Comparison of ENCODE assay signal across 20 cellular contexts in genomic region chr14:94387051-94388026, GRCh38. TPM values are rescaled to one million over a fixed set of nuclear protein-coding genes. Genes with fewer than 3 reads are reported as not detected.
DNase-seq lines count a peak whose midpoint lies in the region; ATAC-seq, FAIRE-seq and TF ChIP-seq lines count a peak whose summit lies in the region.
"Had no signal": no experiment of that assay in that cellular context is flagged by ENCODE, and none has a peak within 500 bp of the region (broad histone marks: within the 10 kb centered on the region; RNA-seq: fewer than 3 reads in every experiment).

No MANE protein-coding gene starts in this region.

- TF ChIP-seq CTCF in HEK293 (tag by site-specific recombination; IDR thresholded peaks at IDR 0.05): no peak
- no peak for TF ChIP-seq CTCF in body of pancreas (IDR thresholded peaks at IDR 0.05)
- TF ChIP-seq CTCF in HepG2 (CRISPR knock-in tag; IDR thresholded peaks at IDR 0.05): no peak
- TF ChIP-seq CTCF in smooth muscle cell (IDR thresholded peaks at IDR 0.05; ENCODE audit: borderline replicate concordance, insufficient read depth, poor library complexity, severe bottlenecking): no peak

- H3K4me3 ChIP-seq in HEK293 (ENCODE audit: low read depth, low read length): no peak overlapping the region
- no peak overlapping the region for H3K4me3 ChIP-seq in body of pancreas
- peak overlapping the region; percentile 69 to 92 (median 87) for H3K4me3 ChIP-seq in HepG2 (replicated peaks in 1 of 3; ENCODE audit: insufficient read depth in 1 of 3, low read depth in 2 of 3, low read length in 3 of 3)
- H3K4me3 ChIP-seq in smooth muscle cell: peak overlapping the region; percentile 29
- H3K4me3 ChIP-seq in MG63: no peak overlapping the region
- H3K4me3 ChIP-seq: PC-9, SJSA1, thoracic aorta had no signal

- H3K4me1 ChIP-seq in HEK293 (ENCODE audit: control insufficient read depth, insufficient read depth, low read length) (no peaks in the 10 kb centered on the region), body of pancreas (peaks cover 54% of the 10 kb centered on the region), HepG2 (ENCODE audit: insufficient read depth, low read length) (peaks cover 81% of the 10 kb centered on the region), smooth muscle cell (ENCODE audit: low read depth) (no peaks in the 10 kb centered on the region)

- H3K79me2 ChIP-seq in HepG2 (ENCODE audit: insufficient read depth, low read length) (peaks cover 75% of the 10 kb centered on the region), smooth muscle cell (ENCODE audit: low read depth) (no peaks in the 10 kb centered on the region)

- H3K4me2 ChIP-seq in HepG2 (ENCODE audit: low read depth, low read length) (peak overlapping the region; percentile 96), smooth muscle cell (no peak overlapping the region)
- H3K4me2 ChIP-seq: PC-9 had no signal

- H3K27ac ChIP-seq in HEK293 (ENCODE audit: extremely low read depth, low read depth, low read length) (no peak overlapping the region), body of pancreas (peak overlapping the region in 3 of 4 donors; percentile 69 to 79 (median 71)), HepG2 (ENCODE audit: extremely low read length, insufficient read depth, low read length) (peak overlapping the region; percentile 90), smooth muscle cell (ENCODE audit: low read depth) (no peak overlapping the region)
- H3K27ac ChIP-seq: PC-9, SJSA1, thoracic aorta had no signal

- CTCF ChIA-PET in HEK293 (lab: Yijun Ruan, JAX) (interaction anchor here (0.6 to 1.2 kb wide), 2 partner anchors 14 to 715 kb away, joined by 3 read pairs; no protein-coding TSS in a partner anchor), HepG2 (lab: Yijun Ruan, JAX; ENCODE audit: low intra/inter-chr PET ratio, low total read pairs) (interaction anchor here (2.2 kb wide), 1 partner anchor 25 kb away, joined by 5 read pairs; no protein-coding TSS in a partner anchor)

- H4K20me1 ChIP-seq in HepG2 (ENCODE audit: insufficient read depth, low read length): peaks cover 52% of the 10 kb centered on the region
- H4K20me1 ChIP-seq in smooth muscle cell (ENCODE audit: low read depth): no peaks in the 10 kb centered on the region

- no TSS peak for BruUV-seq in HepG2 (replicated peaks; lab: Mats Ljungman, UMichigan)

- WGBS in body of pancreas, 2 donors: 67 to 71% methylated on average over 11 of the region's 12 CpGs
- WGBS in HepG2 (ENCODE audit: low lambda C conversion rate): 2% methylated on average over 12 of the region's 12 CpGs
- WGBS in smooth muscle cell (ENCODE audit: low lambda C conversion rate): 86% methylated on average over 12 of the region's 12 CpGs

- TF ChIP-seq POLR2A in body of pancreas (IDR thresholded peaks at IDR 0.05) (no peak), HepG2 (IDR thresholded peaks at IDR 0.05; ENCODE audit: insufficient read depth in 1 of 2, low read depth in 2 of 2, low read length in 2 of 2) (no peak; a peak in 2 of 4 replicates)

- H3K36me3 ChIP-seq in HEK293 (ENCODE audit: control insufficient read depth in 2 of 2, insufficient read depth in 1 of 2, low read length in 2 of 2) (no peaks in the 10 kb centered on the region), body of pancreas (replicated peaks in 1 of 2; ENCODE audit: insufficient read depth in 1 of 2, low read depth in 2 of 2) (no peaks in the 10 kb centered on the region), HepG2 (replicated peaks in 1 of 2; ENCODE audit: control insufficient read depth in 1 of 2, insufficient read depth in 2 of 2, low read length in 2 of 2) (peaks cover 15 to 31% of the 10 kb centered on the region in 2 experiments), smooth muscle cell (ENCODE audit: low read depth) (no peaks in the 10 kb centered on the region), MG63 (no peaks in the 10 kb centered on the region)
- H3K36me3 ChIP-seq: SJSA1, thoracic aorta had no signal

- peak; percentile 48 for FAIRE-seq in HepG2 (lab: Jason Lieb, UNC)
- FAIRE-seq: keratinocyte had no signal

- POLR2A ChIA-PET in HEK293 (lab: Yijun Ruan, JAX): no interaction called here
- POLR2A ChIA-PET in HepG2 (lab: Yijun Ruan, JAX): interaction anchor here (1.1 to 7.4 kb wide), 30 partner anchors 8 to 225 kb away, joined by 3 to 180 read pairs (median 12); partner anchors contain the start of genes SERPINA10, SERPINA3 and SERPINA6

- H3K9me3 ChIP-seq in HEK293 (ENCODE audit: control insufficient read depth, insufficient read depth, low read depth, low read length) (no peaks in the 10 kb centered on the region), body of pancreas (no peaks in the 10 kb centered on the region), HepG2 (ENCODE audit: low read length) (no peaks in the 10 kb centered on the region), smooth muscle cell (replicated peaks; ENCODE audit: low read depth) (no peaks in the 10 kb centered on the region), MG63 (no peaks in the 10 kb centered on the region)
- H3K9me3 ChIP-seq: SJSA1, thoracic aorta had no signal

- H3K9ac ChIP-seq in HepG2 (ENCODE audit: insufficient read depth, low read depth, low read length) (peak overlapping the region; percentile 93), smooth muscle cell (ENCODE audit: low read depth) (no peak overlapping the region)

- H3K27me3 ChIP-seq in body of pancreas (no peaks in the 10 kb centered on the region), HepG2 (ENCODE audit: control insufficient read depth in 1 of 2, insufficient read depth in 2 of 2, low read length in 2 of 2) (no peaks in the 10 kb centered on the region; a peak in 1 of 5 replicates), smooth muscle cell (ENCODE audit: low read depth) (no peaks in the 10 kb centered on the region), MG63 (no peaks in the 10 kb centered on the region)
- H3K27me3 ChIP-seq: SJSA1 had no signal

- TF ChIP-seq EP300 in HepG2 (IDR thresholded peaks at IDR 0.05; ENCODE audit: low read depth in 2 of 2, low read length in 2 of 2) (peak in 1 of 2 experiments; percentile 55; a peak in 1 of 4 replicates), HepG2 (CRISPR knock-in tag; IDR thresholded peaks at IDR 0.05; ENCODE audit: borderline replicate concordance) (no peak)

- ATAC-seq in body of pancreas (no peak), HepG2 (no peak), HG03432 (IDR thresholded peaks at IDR 0.05; ENCODE audit: unreplicated experiment) (no peak), HG03442 (IDR thresholded peaks at IDR 0.05; ENCODE audit: unreplicated experiment) (no peak)
- ATAC-seq: activated CD8-positive, alpha-beta T cell treated with anti-CD3 and anti-CD28 coated beads, Interleukin-2, amount 10 ng/mL, durations not matched to agents 7 days and 5 days; activated T-cell treated with anti-CD3 and anti-CD28 coated beads, Interleukin-2, amount 50 U/mL, for 4 hours; stimulated activated effector memory CD8-positive, alpha-beta T cell treated with anti-CD3 and anti-CD28 coated beads, Interleukin-12 subunit alpha, Interleukin-12 subunit beta, amount 100 ng/mL, for 72 hours had no signal

- in situ Hi-C loops in HepG2 (cut with HindIII; ENCODE audit: extremely low pct_ligation_motif_present, low pct_unique_long_range_greater_than_20kb): no loop called here

- no peak overlapping the region for H2AFZ ChIP-seq in HepG2 (ENCODE audit: low read length)
- H2AFZ ChIP-seq in smooth muscle cell (ENCODE audit: low read depth): no peak overlapping the region
- H2AFZ ChIP-seq: PC-9 had no signal

- DNase-seq in body of pancreas (no peak), HepG2 (ENCODE audit: low spot score) (no peak), smooth muscle cell (lab: John Stamatoyannopoulos, UW; ENCODE audit: unreplicated experiment) (no peak), MG63 (no peak)
- no peak for DNase-seq in activated CD4-positive, CD25-positive, alpha-beta regulatory T cell (lab: John Stamatoyannopoulos, UW)
- DNase-seq: activated B cell treated with CpG ODN at 0.5 μM for 24 hours; activated CD8-positive, alpha-beta T cell treated with anti-CD3 and anti-CD28 coated beads, Interleukin-2, amount 10 ng/mL, durations not matched to agents 7 days and 5 days; activated T-cell treated with anti-CD3 and anti-CD28 coated beads, Interleukin-2, amount 50 U/mL, for 4 hours; foreskin fibroblast; hypothalamus; PC-9; retina had no signal

- intact Hi-C loops in body of pancreas (cut with DNase I) (no loop called here), HepG2 (cut with micrococcal nuclease; ENCODE audit: unreplicated experiment) (loop anchor here (1.0 kb wide), 1 partner anchor 26 kb away; no protein-coding TSS in a partner anchor)

- no peaks in the 10 kb centered on the region for H3F3A ChIP-seq in smooth muscle cell (ENCODE audit: low read depth)

- 0 out of 2 replicates have a peak, but pooled peaks have one; percentile 6 for TF ChIP-seq RAD21 in HepG2 (CRISPR knock-in tag; IDR thresholded peaks at IDR 0.05)

RNA-seq across cellular contexts. Expression of gene SERPINA1, which starts 1.1 kb away (rescaled TPM):
- total RNA-seq in body of pancreas (10 to 100 TPM; 77.8 to 86.4 TPM), HepG2 (2016; rRNA removed; fragmentation: Illumina TruSeq; extraction: Trizol) (2,013 and 3,266 TPM in 2 replicates), smooth muscle cell (0.22 and 1.8 TPM in 2 replicates)
- total RNA-seq in HepG2 (2016; cell fraction: cytosol; rRNA removed; fragmentation: Illumina TruSeq; extraction: Trizol; ENCODE audit: low read depth): 1,032 and 1,133 TPM in 2 replicates
- 1,778 and 3,168 TPM in 2 replicates for total RNA-seq in HepG2 (2016; cell fraction: insoluble cytoplasmic fraction; rRNA removed; fragmentation: Illumina TruSeq; extraction: Trizol)
- total RNA-seq in HepG2 (2016; cell fraction: membrane; rRNA removed; fragmentation: Illumina TruSeq; extraction: Trizol): 2,429 and 2,540 TPM in 2 replicates
- 3,105 and 3,600 TPM in 2 replicates for total RNA-seq in HepG2 (2016; cell fraction: nucleus; rRNA removed; fragmentation: Illumina TruSeq; extraction: Trizol)
- polyA plus RNA-seq in HepG2 (2011; rRNA removed) (11,015 and 14,177 TPM in 2 replicates), smooth muscle cell (2.4 and 3.4 TPM in 2 replicates)
- 9,533 and 11,655 TPM in 2 replicates for polyA plus RNA-seq in HepG2 (2011; cell fraction: cytosol; rRNA removed)
- 2,313 and 3,208 TPM in 2 replicates for polyA plus RNA-seq in HepG2 (2011; cell fraction: nucleus; rRNA removed)
- polyA plus RNA-seq in HepG2 (2012): 7,481 and 10,843 TPM in 2 replicates
- 4,767 and 4,962 TPM in 2 replicates for polyA plus RNA-seq in HepG2 (2016; cell fraction: cytosol; fragmentation: Illumina TruSeq; extraction: Trizol; ENCODE audit: low read depth)
- 4,118 and 4,730 TPM in 2 replicates for polyA plus RNA-seq in HepG2 (2016; cell fraction: insoluble cytoplasmic fraction; fragmentation: Illumina TruSeq; extraction: Trizol; ENCODE audit: low read depth)
- 6,083 and 6,679 TPM in 2 replicates for polyA plus RNA-seq in HepG2 (2016; cell fraction: membrane; fragmentation: Illumina TruSeq; extraction: Trizol; ENCODE audit: low read depth)
- 8,870 and 9,648 TPM in 2 replicates for polyA plus RNA-seq in HepG2 (2016; cell fraction: nucleus; fragmentation: Illumina TruSeq; extraction: Trizol; ENCODE audit: insufficient read depth, low read depth)
- 7.6 and 11,192 TPM in 2 replicates for polyA minus RNA-seq in HepG2 (2011; rRNA and poly(A)+ RNA removed; ENCODE audit: low replicate concordance)
- 3,443 and 4,995 TPM in 2 replicates for polyA minus RNA-seq in HepG2 (2011; cell fraction: cytosol; rRNA and poly(A)+ RNA removed)
- 1,177 and 2,207 TPM in 2 replicates for polyA minus RNA-seq in HepG2 (2011; cell fraction: nucleus; rRNA and poly(A)+ RNA removed)
- total RNA-seq in MG63 (2014; rRNA removed; shearing (Covaris generic); ENCODE audit: low replicate concordance): 0.89 and 27.3 TPM in 2 replicates
- total RNA-seq: activated CD8-positive, alpha-beta T cell treated with anti-CD3 and anti-CD28 coated beads, Interleukin-2, amount 10 ng/mL, durations not matched to agents 7 days and 5 days; PC-9 had no signal

RNA-seq across cellular contexts. Expression of gene SERPINA2, which starts 20.8 kb away (rescaled TPM):
- total RNA-seq in body of pancreas (not detected), HepG2 (2016; rRNA removed; fragmentation: Illumina TruSeq; extraction: Trizol) (0.24 TPM in 1 of 2 replicates, not detected in the other), smooth muscle cell (not detected in 2 replicates)
- not detected in 2 replicates for total RNA-seq in HepG2 (2016; cell fraction: cytosol; rRNA removed; fragmentation: Illumina TruSeq; extraction: Trizol; ENCODE audit: low read depth)
- total RNA-seq in HepG2 (2016; cell fraction: insoluble cytoplasmic fraction; rRNA removed; fragmentation: Illumina TruSeq; extraction: Trizol): 0.21 TPM in 1 of 2 replicates, not detected in the other
- not detected in 2 replicates for total RNA-seq in HepG2 (2016; cell fraction: membrane; rRNA removed; fragmentation: Illumina TruSeq; extraction: Trizol)
- total RNA-seq in HepG2 (2016; cell fraction: nucleus; rRNA removed; fragmentation: Illumina TruSeq; extraction: Trizol): not detected in 2 replicates
- polyA plus RNA-seq in HepG2 (2011; rRNA removed) (0.08 TPM in 1 of 2 replicates, not detected in the other), smooth muscle cell (not detected in 2 replicates)
- polyA plus RNA-seq in HepG2 (2011; cell fraction: cytosol; rRNA removed): not detected in 2 replicates
- polyA plus RNA-seq in HepG2 (2011; cell fraction: nucleus; rRNA removed): 0.81 and 0.84 TPM in 2 replicates
- 0.17 TPM in 1 of 2 replicates, not detected in the other for polyA plus RNA-seq in HepG2 (2012)
- polyA plus RNA-seq in HepG2 (2016; cell fraction: cytosol; fragmentation: Illumina TruSeq; extraction: Trizol; ENCODE audit: low read depth): not detected in 2 replicates
- polyA plus RNA-seq in HepG2 (2016; cell fraction: insoluble cytoplasmic fraction; fragmentation: Illumina TruSeq; extraction: Trizol; ENCODE audit: low read depth): not detected in 2 replicates
- 0.21 TPM in 1 of 2 replicates, not detected in the other for polyA plus RNA-seq in HepG2 (2016; cell fraction: membrane; fragmentation: Illumina TruSeq; extraction: Trizol; ENCODE audit: low read depth)
- not detected in 2 replicates for polyA plus RNA-seq in HepG2 (2016; cell fraction: nucleus; fragmentation: Illumina TruSeq; extraction: Trizol; ENCODE audit: insufficient read depth, low read depth)
- polyA minus RNA-seq in HepG2 (2011; rRNA and poly(A)+ RNA removed; ENCODE audit: low replicate concordance): not detected in 2 replicates
- polyA minus RNA-seq in HepG2 (2011; cell fraction: cytosol; rRNA and poly(A)+ RNA removed): not detected in 2 replicates
- polyA minus RNA-seq in HepG2 (2011; cell fraction: nucleus; rRNA and poly(A)+ RNA removed): 0.87 and 1.4 TPM in 2 replicates
- not detected in 2 replicates for total RNA-seq in MG63 (2014; rRNA removed; shearing (Covaris generic); ENCODE audit: low replicate concordance)
- total RNA-seq: activated B cell treated with CpG ODN at 0.5 μM for 24 hours; activated CD8-positive, alpha-beta T cell treated with anti-CD3 and anti-CD28 coated beads, Interleukin-2, amount 10 ng/mL, durations not matched to agents 7 days and 5 days; activated T-cell treated with anti-CD3 and anti-CD28 coated beads, Interleukin-2, amount 50 U/mL, for 4 hours; HT-29; PC-9; SJSA1; thoracic aorta had no signal
- polyA plus RNA-seq: keratinocyte had no signal

Comparison
In these comparisons a context has a peak if more than half of its experiments do, and no peak if none do; other contexts are left out.
1. H3K27ac ChIP-seq: peak in body of pancreas (3 of 4) and HepG2 (single experiment); none in HEK293 (single experiment) and smooth muscle cell (single experiment).
2. H3K4me3 ChIP-seq: peak in HepG2 (3 of 3) and smooth muscle cell (single experiment); none in HEK293 (single experiment), body of pancreas (0 of 2) and MG63 (single experiment).
3. RNA of gene SERPINA1, which starts 1.1 kb away (total RNA-seq): 1,032 to 3,600 TPM in HepG2; 77.8 to 86.4 TPM in body of pancreas, 0.22 to 1.8 TPM in smooth muscle cell and 0.89 to 27.3 TPM in MG63; every median in the first group is over 10 times any median in the second.
4. Of the 63 proteins assayed by ChIP-seq in both HepG2 and HEK293: peak only in HepG2: PATZ1, ZBTB20, ZNF510, ZNF558, ZNF629, ZNF670 and 2 more; only in HEK293: none; in both: ZNF768; in neither: 54.